ENCODE assay signal across 10 cellular contexts in genomic region chr12:11727133-11727664, GRCh38.
DNase-seq lines count a peak whose midpoint lies in the region; ATAC-seq and TF ChIP-seq lines count a peak whose summit lies in the region.
"Had no signal": no experiment of that assay in that cellular context is flagged by ENCODE, and none has a peak within 500 bp of the region (broad histone marks: within the 10 kb centered on the region; RNA-seq: fewer than 3 reads in every experiment).

No MANE protein-coding gene starts in this region.

- H3K4me3 Mint-ChIP-seq in stimulated activated effector memory CD8-positive, alpha-beta T cell treated with anti-CD3 and anti-CD28 coated beads, Interleukin-12 subunit alpha, Interleukin-12 subunit beta, amount 100 ng/mL, for 72 hours, result no peak overlapping the region
- H3K4me3 Mint-ChIP-seq: nephron had no signal

- DNase-seq in NT2/D1 (ENCODE audit: low read depth, low spot score), result no peak
- peak; percentile 21 for DNase-seq in activated CD8-positive, alpha-beta memory T cell treated with anti-CD3 and anti-CD28 coated beads, Interleukin-2, amount 50 U/mL, for 1 hour (ENCODE audit: extremely low read depth)
- no peak for DNase-seq in esophagus squamous epithelium (lab: John Stamatoyannopoulos, UW)
- DNase-seq in stimulated activated effector memory CD8-positive, alpha-beta T cell treated with anti-CD3 and anti-CD28 coated beads, Interleukin-12 subunit alpha, Interleukin-12 subunit beta, amount 100 ng/mL, for 72 hours (ENCODE audit: low spot score in 2 of 2), result no peak
- no peak for DNase-seq in cerebellar cortex (ENCODE audit: low spot score)
- DNase-seq in NCI-H1105 (lab: John Stamatoyannopoulos, UW), result no peak
- no peak for DNase-seq in SHP77 (lab: John Stamatoyannopoulos, UW)
- DNase-seq: NCI-H2029, tibial artery had no signal

- peaks cover 15% of the 10 kb centered on the region for H3K36me3 Mint-ChIP-seq in stimulated activated effector memory CD8-positive, alpha-beta T cell treated with anti-CD3 and anti-CD28 coated beads, Interleukin-12 subunit alpha, Interleukin-12 subunit beta, amount 100 ng/mL, for 72 hours

- ATAC-seq in stimulated activated effector memory CD8-positive, alpha-beta T cell treated with anti-CD3 and anti-CD28 coated beads, Interleukin-12 subunit alpha, Interleukin-12 subunit beta, amount 100 ng/mL, for 72 hours, result peak; percentile 31

- H3K36me3 ChIP-seq in NT2/D1 (ENCODE audit: insufficient read depth, insufficient read length, low read length) (peaks cover 5% of the 10 kb centered on the region), esophagus squamous epithelium (no peaks in the 10 kb centered on the region)
- H3K36me3 ChIP-seq: tibial artery had no signal

- H3K9me3 Mint-ChIP-seq in stimulated activated effector memory CD8-positive, alpha-beta T cell treated with anti-CD3 and anti-CD28 coated beads, Interleukin-12 subunit alpha, Interleukin-12 subunit beta, amount 100 ng/mL, for 72 hours, result no peaks in the 10 kb centered on the region
- H3K9me3 Mint-ChIP-seq: nephron had no signal

- 71 to 74% methylated on average over 11 to 12 of the region's 12 CpGs for WGBS in esophagus squamous epithelium, 2 donors

- intact Hi-C loops in esophagus squamous epithelium (cut with DNase I), result no loop called here

- H3K27ac ChIP-seq in esophagus squamous epithelium, result peak overlapping the region in 3 of 4 donors; percentile 42 to 86 (median 83)

- H3K4me1 ChIP-seq in NT2/D1 (ENCODE audit: insufficient read depth, insufficient read length) (no peaks in the 10 kb centered on the region), esophagus squamous epithelium (peaks cover 30 to 98% (median 80%) of the 10 kb centered on the region in 3 donors)

- no peak overlapping the region for H3K27ac Mint-ChIP-seq in stimulated activated effector memory CD8-positive, alpha-beta T cell treated with anti-CD3 and anti-CD28 coated beads, Interleukin-12 subunit alpha, Interleukin-12 subunit beta, amount 100 ng/mL, for 72 hours

- TF ChIP-seq CTCF in esophagus squamous epithelium (IDR thresholded peaks at IDR 0.05), result no peak

- peak overlapping the region; percentile 7 for H3K9ac ChIP-seq in NT2/D1 (ENCODE audit: insufficient read length, low read depth)

- H3K4me3 ChIP-seq in NT2/D1 (ENCODE audit: insufficient read length, low read depth), result no peak overlapping the region
- H3K4me3 ChIP-seq in esophagus squamous epithelium, result no peak overlapping the region
- H3K4me3 ChIP-seq: tibial artery had no signal

- H3K4me1 Mint-ChIP-seq in stimulated activated effector memory CD8-positive, alpha-beta T cell treated with anti-CD3 and anti-CD28 coated beads, Interleukin-12 subunit alpha, Interleukin-12 subunit beta, amount 100 ng/mL, for 72 hours, result peaks cover 63% of the 10 kb centered on the region

- no peaks in the 10 kb centered on the region for H3K27me3 ChIP-seq in NT2/D1 (ENCODE audit: insufficient read depth, insufficient read length)
- H3K27me3 ChIP-seq in esophagus squamous epithelium, result no peaks in the 10 kb centered on the region
- H3K27me3 ChIP-seq: tibial artery had no signal

- H3K9me3 ChIP-seq in NT2/D1 (ENCODE audit: insufficient read depth, low read length) (no peaks in the 10 kb centered on the region), esophagus squamous epithelium (no peaks in the 10 kb centered on the region)
- H3K9me3 ChIP-seq: tibial artery had no signal

- no peak for TF ChIP-seq POLR2A in esophagus squamous epithelium (IDR thresholded peaks at IDR 0.05)
